In genomic region chr7:137015015-137015414, GRCh38 we compare ENCODE assay signal across 39 cellular contexts.
"Had no signal": no experiment of that assay in that cellular context is flagged by ENCODE, and none has a peak within 500 bp of the region (broad histone marks: within the 10 kb centered on the region; RNA-seq: fewer than 3 reads in every experiment).

No MANE protein-coding gene starts in this region.

- H3K27me3 ChIP-seq: adrenal gland, brain microvascular endothelial cell, SJSA1 had no signal

- DNase-seq: activated B cell treated with CpG ODN at 0.5 μM for 24 hours; activated CD4-positive, alpha-beta memory T cell treated with anti-CD3 and anti-CD28 coated beads for 36 hours; activated CD4-positive, alpha-beta T cell treated with anti-CD3 and anti-CD28 coated beads for 4 hours; activated CD4-positive, alpha-beta T cell treated with anti-CD3 and anti-CD28 coated beads, Interleukin-2, amount 50 U/mL, for 1 hour; activated CD4-positive, CD25-positive, alpha-beta regulatory T cell treated with anti-CD3 and anti-CD28 coated beads, Interleukin-2, amount 50 U/mL, for 72 hours; activated CD8-positive, alpha-beta memory T cell treated with anti-CD3 and anti-CD28 coated beads, Interleukin-2, amount 50 U/mL, for 4 hours; activated gamma-delta T cell treated with Interleukin-2 at 50 U/mL for 16 hours; activated naive CD4-positive, alpha-beta T cell treated with anti-CD3 and anti-CD28 coated beads for 36 hours; activated T-cell treated with anti-CD3 and anti-CD28 coated beads for 4 hours; activated T-cell treated with anti-CD3 and anti-CD28 coated beads, Interleukin-2, amount 50 U/mL, for 4 hours; adrenal gland; anterior cingulate cortex; brain microvascular endothelial cell; caudate nucleus; cerebellar nuclear complex; Kasumi-1; KG1; MM.1S; MV-4-11; NCI-H1092; NCI-H1436 treated with DMSO at 0.1 percent for 48 hours; NCI-H1694 treated with DMSO at 0.1 percent for 48 hours; NCI-H2029 treated with DMSO at 0.1 percent for 48 hours; NCI-H2107; NCI-H2171; NCI-H510A; NCI-H526; NCI-H748 treated with DMSO at 0.1 percent for 48 hours; NK-92 treated with Interleukin-12 subunit alpha and Interleukin-12 subunit beta, amount 100 ng/mL, for 24 hours; PC-3; SHP77 treated with DMSO at 0.1 percent for 48 hours; T-helper 1 cell; T-helper 2 cell; T-helper 9 cell had no signal

- H3K36me3 Mint-ChIP-seq: activated CD4-positive, alpha-beta memory T cell treated with anti-CD3 and anti-CD28 coated beads for 36 hours; activated naive CD4-positive, alpha-beta T cell treated with anti-CD3 and anti-CD28 coated beads, Interleukin-2, amount 50 U/mL, for 72 hours had no signal

- H3K27ac Mint-ChIP-seq: activated B cell treated with CpG ODN at 0.5 μM for 24 hours; activated CD4-positive, alpha-beta memory T cell treated with anti-CD3 and anti-CD28 coated beads for 36 hours; activated naive CD4-positive, alpha-beta T cell treated with anti-CD3 and anti-CD28 coated beads for 36 hours; activated naive CD4-positive, alpha-beta T cell treated with anti-CD3 and anti-CD28 coated beads, Interleukin-2, amount 50 U/mL, for 72 hours; activated T-helper 1 cell treated with anti-CD3 and anti-CD28 coated beads, Interleukin-12 subunit alpha, Interleukin-12 subunit beta, Interleukin-2, Interleukin-4 antibody, amounts not matched to agents 30 ng/mL and 10 ng/mL and 1 ng/mL, durations not matched to agents 14 hours and 24 hours and 36 hours had no signal

- H3K4me1 Mint-ChIP-seq: activated B cell treated with CpG ODN at 0.5 μM for 24 hours had no signal

- H3K27ac ChIP-seq: adrenal gland, brain microvascular endothelial cell, SJSA1, VCaP had no signal

- H3K9me3 ChIP-seq: adrenal gland, SJSA1 had no signal

- H3K4me3 ChIP-seq: adrenal gland, SJSA1 had no signal

- H3K4me1 ChIP-seq: adrenal gland had no signal

- H3K27me3 Mint-ChIP-seq: activated B cell treated with CpG ODN at 0.5 μM for 24 hours; activated CD4-positive, alpha-beta memory T cell treated with anti-CD3 and anti-CD28 coated beads for 36 hours had no signal

- H3K4me3 Mint-ChIP-seq: activated B cell treated with CpG ODN at 0.5 μM for 24 hours; activated CD4-positive, alpha-beta memory T cell treated with anti-CD3 and anti-CD28 coated beads for 36 hours; activated naive CD4-positive, alpha-beta T cell treated with anti-CD3 and anti-CD28 coated beads for 36 hours; activated T-cell treated with anti-CD3 and anti-CD28 coated beads, Interleukin-2, amount 50 U/mL, for 4 hours; activated T-helper 1 cell treated with anti-CD3 and anti-CD28 coated beads, Interleukin-12 subunit alpha, Interleukin-12 subunit beta, Interleukin-2, Interleukin-4 antibody, amounts not matched to agents 30 ng/mL and 10 ng/mL and 1 ng/mL, durations not matched to agents 14 hours and 24 hours and 36 hours had no signal

- ATAC-seq: activated naive CD4-positive, alpha-beta T cell treated with anti-CD3 and anti-CD28 coated beads, Interleukin-2, amount 50 U/mL, for 72 hours; activated T-cell treated with anti-CD3 and anti-CD28 coated beads, Interleukin-2, amount 50 U/mL, for 4 hours; PC-3; SK-N-SH treated with all-trans-retinoic acid at 6 μM for 48 hours had no signal

- H3K9me3 Mint-ChIP-seq: activated T-cell treated with anti-CD3 and anti-CD28 coated beads, Interleukin-2, amount 50 U/mL, for 4 hours had no signal

- H3K36me3 ChIP-seq: adrenal gland, brain microvascular endothelial cell, SJSA1 had no signal
